8 cellular contexts compared by ENCODE assay signal in genomic region chr21:33949516-33950424, GRCh38. TPM values are rescaled to one million over a fixed set of nuclear protein-coding genes. Genes with fewer than 3 reads are reported as not detected.
DNase-seq lines count a peak whose midpoint lies in the region; ATAC-seq and TF ChIP-seq lines count a peak whose summit lies in the region.

No MANE protein-coding gene starts in this region.

- BruUV-seq in PC-3 (replicated peaks; lab: Mats Ljungman, UMichigan) (no TSS peak), Calu3 (replicated peaks; lab: Mats Ljungman, UMichigan) (no TSS peak)

- H3K27me3 Mint-ChIP-seq in T-cell (no peaks in the 10 kb centered on the region), Calu3 (ENCODE audit: unreplicated experiment) (no peaks in the 10 kb centered on the region)

- H3K4me1 ChIP-seq in PC-3 (ENCODE audit: insufficient read depth, low read length) = peaks cover 21% of the 10 kb centered on the region

- H3F3A ChIP-seq in PC-3 (ENCODE audit: low read length, unreplicated experiment) = peaks cover 7% of the 10 kb centered on the region

- no peak overlapping the region for H3K4me2 ChIP-seq in PC-3 (ENCODE audit: low read length)

- intact Hi-C loops in PC-3 (cut with micrococcal nuclease) = loop anchor here (2.0 to 5.0 kb wide), 2 partner anchors 19 to 123 kb away; partner anchors contain the start of genes MRPS6 and SLC5A3
- intact Hi-C loops in Calu3 (cut with micrococcal nuclease; ENCODE audit: unreplicated experiment) = no loop called here

- POLR2A ChIA-PET in T-cell (lab: Charles Lee) = interaction anchor here (0.6 to 3.5 kb wide), 10 partner anchors 10 to 127 kb away, joined by 3 to 69 read pairs (median 6); no protein-coding TSS in a partner anchor
- POLR2A ChIA-PET in PC-3 (lab: Charles Lee; ENCODE audit: unreplicated experiment) = no interaction called here

- H3K36me3 ChIP-seq in PC-3 (ENCODE audit: low read depth, low read length) = no peaks in the 10 kb centered on the region

- no peaks in the 10 kb centered on the region for H3K79me2 ChIP-seq in PC-3 (ENCODE audit: low read length)

- no peak overlapping the region for H3K4me3 ChIP-seq in PC-3 (ENCODE audit: low read length)

- peak overlapping the region; percentile 99 for H3K27ac Mint-ChIP-seq in T-cell
- no peak overlapping the region for H3K27ac Mint-ChIP-seq in Calu3 (ENCODE audit: unreplicated experiment)

- H3K36me3 Mint-ChIP-seq in T-cell (peaks cover 33% of the 10 kb centered on the region), Calu3 (ENCODE audit: insufficient read depth, unreplicated experiment) (peaks cover 15% of the 10 kb centered on the region)

- no peak for TF ChIP-seq CTCF in PC-3 (conservative IDR thresholded peaks at IDR 0.05; ENCODE audit: low read depth, low read length)
- TF ChIP-seq CTCF in Calu3 (IDR thresholded peaks at IDR 0.05; ENCODE audit: unreplicated experiment) = no peak

- CTCF ChIA-PET in T-cell (lab: Charles Lee) = interaction anchor here (0.6 to 3.9 kb wide), 11 partner anchors 10 to 1297 kb away, joined by 3 to 43 read pairs (median 5); partner anchors contain the start of genes MRPS6 (in 1 of the 2) and SLC5A3 (in 1 of the 2)
- CTCF ChIA-PET in PC-3 (lab: Charles Lee) = no interaction called here
- CTCF ChIA-PET in Calu3 (lab: Charles Lee) = interaction anchor here (0.7 kb wide), 1 partner anchor 65 kb away, joined by 4 read pairs; no protein-coding TSS in a partner anchor

- no peaks in the 10 kb centered on the region for H3K9me3 ChIP-seq in PC-3 (ENCODE audit: low read length)

- H3K9me2 ChIP-seq in PC-3 (replicated peaks; ENCODE audit: low read length) = no peaks in the 10 kb centered on the region

- H3K9me3 Mint-ChIP-seq in T-cell (peaks cover 0 to 3% (median 3%) of the 10 kb centered on the region in 3 donors), Calu3 (ENCODE audit: low read depth, unreplicated experiment) (no peaks in the 10 kb centered on the region)

- H3K27ac ChIP-seq in caudate nucleus (ENCODE audit: low read depth, low read length) (peak overlapping the region; percentile 98), PC-3 (ENCODE audit: low read length) (no peak overlapping the region)

- H4K20me1 ChIP-seq in PC-3 (ENCODE audit: low read length) = no peaks in the 10 kb centered on the region

- no peaks in the 10 kb centered on the region for H3K27me3 ChIP-seq in PC-3 (ENCODE audit: low read length)

- peak; percentile 43 for ATAC-seq in GM18508 (IDR thresholded peaks at IDR 0.05; ENCODE audit: insufficient read depth, unreplicated experiment)
- peak; percentile 6 to 30 (median 22) for ATAC-seq in T-cell (replicated peaks in 1 of 4)
- no peak for ATAC-seq in PC-3

- no peak overlapping the region for H2AFZ ChIP-seq in PC-3 (ENCODE audit: low read length)

- H3K4me3 Mint-ChIP-seq in T-cell (peak overlapping the region; percentile 74 to 80 (median 76)), Calu3 (ENCODE audit: low read depth, unreplicated experiment) (no peak overlapping the region)

- H3K4me1 Mint-ChIP-seq in T-cell (peaks cover 78 to 88% (median 87%) of the 10 kb centered on the region in 3 donors), Calu3 (ENCODE audit: low read depth, unreplicated experiment) (peaks cover 30% of the 10 kb centered on the region)

- DNase-seq in T-cell (peak in 22 of 34 experiments; percentile 11 to 59 (median 36)), caudate nucleus (lab: John Stamatoyannopoulos, UW) (no peak), DMS79 (lab: John Stamatoyannopoulos, UW) (no peak), PC-3 (no peak), Calu3 (no peak), dermis blood vessel endothelial cell (no peak)
- peak; percentile 53 to 58 for DNase-seq in stimulated activated CD4-positive, alpha-beta T cell treated with anti-CD3 and anti-CD28 coated beads, Interleukin-15, amount 100 ng/mL, for 48 hours (ENCODE audit: low read depth in 2 of 2)

- H3K9ac ChIP-seq in PC-3 (ENCODE audit: low read length) = no peak overlapping the region

RNA-seq across cellular contexts. Expression of gene ATP5PO, which starts 34.2 kb away (rescaled TPM):
- total RNA-seq in T-cell = 100 to 1,000 TPM; 125 to 138 (median 137) TPM
- total RNA-seq in PC-3 (2014; rRNA removed) = 288 and 386 TPM in 2 replicates
- total RNA-seq in Calu3 (2022) = 125 and 130 TPM in 2 replicates
- 125 and 193 TPM in 2 replicates for total RNA-seq in dermis blood vessel endothelial cell

Comparison
In these comparisons a context has a peak if more than half of its experiments do, and no peak if none do; other contexts are left out.
1. DNase-seq: peak in T-cell (22 of 34) and stimulated activated CD4-positive, alpha-beta T cell treated with anti-CD3 and anti-CD28 coated beads, Interleukin-15, amount 100 ng/mL, for 48 hours (2 of 2); none in caudate nucleus (0 of 61), DMS79 (single experiment), PC-3 (single experiment), Calu3 (single experiment) and dermis blood vessel endothelial cell (single experiment).